10 cellular contexts compared by ENCODE assay signal in the genomic region with DNA sequence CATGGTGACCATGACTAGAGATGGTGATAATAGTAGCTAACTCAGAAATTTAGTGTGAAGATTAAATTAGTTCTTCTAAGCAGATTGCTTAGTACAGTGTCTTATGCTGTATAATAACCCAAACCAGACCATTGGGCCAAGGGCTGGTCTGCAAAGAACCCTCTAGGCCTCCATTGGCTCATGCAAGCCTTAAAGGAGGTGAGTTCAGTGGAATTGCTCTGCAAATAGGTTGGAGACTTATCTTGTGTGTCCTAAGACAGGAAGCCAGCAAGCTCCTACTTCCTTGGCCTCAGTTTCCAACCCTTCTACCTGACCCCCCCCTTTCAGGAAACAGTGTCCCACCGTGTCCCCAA. TPM values are rescaled to one million over a fixed set of nuclear protein-coding genes. Genes with fewer than 3 reads are reported as not detected.
DNase-seq lines count a peak whose midpoint lies in the region; ATAC-seq, FAIRE-seq and TF ChIP-seq lines count a peak whose summit lies in the region.
"Had no signal": no experiment of that assay in that cellular context is flagged by ENCODE, and none has a peak within 500 bp of the region (broad histone marks: within the 10 kb centered on the region; RNA-seq: fewer than 3 reads in every experiment).

No MANE protein-coding gene starts in this region.

- H3K4me3 Mint-ChIP-seq in activated T-helper 1 cell treated with anti-CD3 and anti-CD28 coated beads, Interleukin-12 subunit alpha, Interleukin-12 subunit beta, Interleukin-2, Interleukin-4 antibody, amounts not matched to agents 30 ng/mL and 10 ng/mL and 1 ng/mL, durations not matched to agents 14 hours and 24 hours and 36 hours: peak overlapping the region; percentile 83

- H3K36me3 Mint-ChIP-seq in activated T-helper 1 cell treated with anti-CD3 and anti-CD28 coated beads, Interleukin-12 subunit alpha, Interleukin-12 subunit beta, Interleukin-2, Interleukin-4 antibody, amounts not matched to agents 30 ng/mL and 10 ng/mL and 1 ng/mL, durations not matched to agents 14 hours and 24 hours and 36 hours (ENCODE audit: low read depth): peaks cover 6% of the 10 kb centered on the region

- no peaks in the 10 kb centered on the region for H3K9me3 ChIP-seq in keratinocyte (ENCODE audit: control insufficient read depth, low read depth, low read length)
- no peaks in the 10 kb centered on the region for H3K9me3 ChIP-seq in stomach smooth muscle (ENCODE audit: control insufficient read depth in 2 of 2, low read length in 2 of 2)

- peaks cover 7% of the 10 kb centered on the region for H3K9me1 ChIP-seq in keratinocyte (ENCODE audit: control insufficient read depth, extremely low read depth, insufficient read depth, low read length)

- no peak for TF ChIP-seq CTCF in keratinocyte (optimal IDR thresholded peaks at IDR 0.05 in 1 of 3, IDR thresholded peaks at IDR 0.05 in 1 of 3, conservative IDR thresholded peaks at IDR 0.05 in 1 of 3; ENCODE audit: extremely low read depth in 1 of 3, insufficient read depth in 2 of 3, low read length in 3 of 3)

- no peaks in the 10 kb centered on the region for H3K27me3 Mint-ChIP-seq in activated T-helper 1 cell treated with anti-CD3 and anti-CD28 coated beads, Interleukin-12 subunit alpha, Interleukin-12 subunit beta, Interleukin-2, Interleukin-4 antibody, amounts not matched to agents 30 ng/mL and 10 ng/mL and 1 ng/mL, durations not matched to agents 14 hours and 24 hours and 36 hours (ENCODE audit: insufficient read depth)

- FAIRE-seq in keratinocyte (lab: Jason Lieb, UNC): no peak
- FAIRE-seq: endometrium had no signal

- H3K79me2 ChIP-seq in keratinocyte (ENCODE audit: control insufficient read depth, insufficient read depth, low read length): peaks cover 31% of the 10 kb centered on the region

- intact Hi-C loops in activated T-helper 1 cell treated with anti-CD3 and anti-CD28 coated beads, Interleukin-12 subunit alpha, Interleukin-12 subunit beta, Interleukin-2, Interleukin-4 antibody, amounts not matched to agents 30 ng/mL and 10 ng/mL and 1 ng/mL, durations not matched to agents 14 hours and 24 hours and 36 hours (cut with micrococcal nuclease): loop anchor here (5.0 to 10.0 kb wide), 6 partner anchors 225 to 648 kb away; a partner anchor contains a TSS

- H3K4me1 Mint-ChIP-seq in activated T-helper 1 cell treated with anti-CD3 and anti-CD28 coated beads, Interleukin-12 subunit alpha, Interleukin-12 subunit beta, Interleukin-2, Interleukin-4 antibody, amounts not matched to agents 30 ng/mL and 10 ng/mL and 1 ng/mL, durations not matched to agents 14 hours and 24 hours and 36 hours (ENCODE audit: low read depth): peaks cover 72% of the 10 kb centered on the region

- dilution Hi-C loops in keratinocyte (cut with MboI; ENCODE audit: extremely low pct_ligation_motif_present, low sequenced_read_pairs): no loop called here

- no peaks in the 10 kb centered on the region for H3K9me3 Mint-ChIP-seq in activated T-helper 1 cell treated with anti-CD3 and anti-CD28 coated beads, Interleukin-12 subunit alpha, Interleukin-12 subunit beta, Interleukin-2, Interleukin-4 antibody, amounts not matched to agents 30 ng/mL and 10 ng/mL and 1 ng/mL, durations not matched to agents 14 hours and 24 hours and 36 hours

- H3K27ac Mint-ChIP-seq in activated T-helper 1 cell treated with anti-CD3 and anti-CD28 coated beads, Interleukin-12 subunit alpha, Interleukin-12 subunit beta, Interleukin-2, Interleukin-4 antibody, amounts not matched to agents 30 ng/mL and 10 ng/mL and 1 ng/mL, durations not matched to agents 14 hours and 24 hours and 36 hours: peak overlapping the region; percentile 91

- H3K27me3 ChIP-seq in keratinocyte (ENCODE audit: control insufficient read depth, extremely low read depth, insufficient read depth, low read length): no peaks in the 10 kb centered on the region
- no peaks in the 10 kb centered on the region for H3K27me3 ChIP-seq in stomach smooth muscle (ENCODE audit: control insufficient read depth in 1 of 2, insufficient read depth in 2 of 2, low read length in 2 of 2)

- DNase-seq in DMS53 (lab: John Stamatoyannopoulos, UW) (peak; percentile 47), DMS53 treated with DMSO at 0.1 percent for 48 hours (lab: John Stamatoyannopoulos, UW; ENCODE audit: unreplicated experiment) (no peak), keratinocyte (ENCODE audit: low read depth, low spot score) (no peak), NCI-H2196 treated with DMSO at 0.1 percent for 48 hours (lab: John Stamatoyannopoulos, UW; ENCODE audit: unreplicated experiment) (no peak), GDM1 (lab: John Stamatoyannopoulos, UW) (no peak)
- no peak for DNase-seq in activated T-helper 1 cell treated with anti-CD3 and anti-CD28 coated beads, Interleukin-12 subunit alpha, Interleukin-12 subunit beta, Interleukin-2, Interleukin-4 antibody, amounts not matched to agents 30 ng/mL and 10 ng/mL and 1 ng/mL, durations not matched to agents 14 hours and 24 hours and 36 hours (ENCODE audit: low spot score)
- DNase-seq: stimulated activated CD4-positive, alpha-beta T cell treated with anti-CD3 and anti-CD28 coated beads, Interleukin-1b, Interleukin-23, amount 100 ng/mL, for 48 hours had no signal

- H3K4me1 ChIP-seq in keratinocyte (ENCODE audit: control insufficient read depth, extremely low read depth, insufficient read depth, low read length) (peaks cover 56% of the 10 kb centered on the region), stomach smooth muscle (ENCODE audit: control insufficient read depth, insufficient read depth, low read length) (peaks cover 63% of the 10 kb centered on the region)

- H3K36me3 ChIP-seq in keratinocyte (ENCODE audit: control insufficient read depth in 2 of 2, extremely low read depth in 1 of 2, insufficient read depth in 2 of 2, low read length in 2 of 2): peaks cover 0 to 1% of the 10 kb centered on the region in 2 experiments
- H3K36me3 ChIP-seq in stomach smooth muscle (ENCODE audit: control insufficient read depth in 2 of 2, insufficient read depth in 2 of 2, low read length in 2 of 2): no peaks in the 10 kb centered on the region

- H3K4me3 ChIP-seq in keratinocyte (ENCODE audit: control insufficient read depth in 2 of 3, extremely low read depth in 1 of 3, insufficient read depth in 2 of 3, low read depth in 1 of 3, low read length in 3 of 3): peak overlapping the region in 2 of 3 experiments; percentile 4 to 32
- peak overlapping the region in 1 of 2 donors; percentile 65 for H3K4me3 ChIP-seq in stomach smooth muscle (ENCODE audit: low read length in 2 of 2)

- no peak for ATAC-seq in HG03442 (IDR thresholded peaks at IDR 0.05; ENCODE audit: unreplicated experiment)

- H2AFZ ChIP-seq in keratinocyte (ENCODE audit: control insufficient read depth, low read length): no peak overlapping the region

- H3K9ac ChIP-seq in keratinocyte (ENCODE audit: control insufficient read depth, extremely low read depth, insufficient read depth, low read length): peak overlapping the region; percentile 81
- H3K9ac ChIP-seq in stomach smooth muscle (ENCODE audit: low read length in 2 of 2): peak overlapping the region; percentile 90 to 95

- H3K27ac ChIP-seq in keratinocyte (ENCODE audit: control insufficient read depth, insufficient read depth, low read length) (peak overlapping the region; percentile 98), stomach smooth muscle (ENCODE audit: low read length) (peak overlapping the region; percentile 100)

- peak overlapping the region; percentile 85 for H3K4me2 ChIP-seq in keratinocyte (ENCODE audit: control insufficient read depth, extremely low read depth, insufficient read depth, low read depth, low read length)

- peaks cover 10% of the 10 kb centered on the region for H4K20me1 ChIP-seq in keratinocyte (ENCODE audit: control insufficient read depth, extremely low read depth, insufficient read depth, low read length)

RNA-seq across cellular contexts. Expression of a gene that starts 1.8 kb away (rescaled TPM):
- total RNA-seq in activated T-helper 1 cell treated with anti-CD3 and anti-CD28 coated beads, Interleukin-12 subunit alpha, Interleukin-12 subunit beta, Interleukin-2, Interleukin-4 antibody, amounts not matched to agents 30 ng/mL and 10 ng/mL and 1 ng/mL, durations not matched to agents 14 hours and 24 hours and 36 hours: 36.3 and 37.0 TPM in 2 replicates
- polyA plus RNA-seq in keratinocyte: 8.7 to 11.5 TPM (median 9.3 TPM) in 3 replicates
- polyA plus RNA-seq in keratinocyte (2011; ENCODE audit: low read depth): 13.9 TPM
- polyA plus RNA-seq in keratinocyte (2011; cell fraction: cytosol; rRNA removed): 9.2 and 17.8 TPM in 2 replicates
- polyA plus RNA-seq in keratinocyte (2011; cell fraction: nucleus; rRNA removed): 32.8 and 43.7 TPM in 2 replicates
- 19.5 and 20.9 TPM in 2 replicates for polyA plus RNA-seq in keratinocyte (2012; ENCODE audit: low replicate concordance)
- 7.3 to 38.8 TPM (median 10.3 TPM) in 3 replicates for polyA minus RNA-seq in keratinocyte
- 25.7 TPM for polyA minus RNA-seq in keratinocyte (2011; cell fraction: cytosol; rRNA and poly(A)+ RNA removed)
- 18.3 and 27.6 TPM in 2 replicates for polyA minus RNA-seq in keratinocyte (2011; cell fraction: nucleus; rRNA and poly(A)+ RNA removed)
